In the genomic region with DNA sequence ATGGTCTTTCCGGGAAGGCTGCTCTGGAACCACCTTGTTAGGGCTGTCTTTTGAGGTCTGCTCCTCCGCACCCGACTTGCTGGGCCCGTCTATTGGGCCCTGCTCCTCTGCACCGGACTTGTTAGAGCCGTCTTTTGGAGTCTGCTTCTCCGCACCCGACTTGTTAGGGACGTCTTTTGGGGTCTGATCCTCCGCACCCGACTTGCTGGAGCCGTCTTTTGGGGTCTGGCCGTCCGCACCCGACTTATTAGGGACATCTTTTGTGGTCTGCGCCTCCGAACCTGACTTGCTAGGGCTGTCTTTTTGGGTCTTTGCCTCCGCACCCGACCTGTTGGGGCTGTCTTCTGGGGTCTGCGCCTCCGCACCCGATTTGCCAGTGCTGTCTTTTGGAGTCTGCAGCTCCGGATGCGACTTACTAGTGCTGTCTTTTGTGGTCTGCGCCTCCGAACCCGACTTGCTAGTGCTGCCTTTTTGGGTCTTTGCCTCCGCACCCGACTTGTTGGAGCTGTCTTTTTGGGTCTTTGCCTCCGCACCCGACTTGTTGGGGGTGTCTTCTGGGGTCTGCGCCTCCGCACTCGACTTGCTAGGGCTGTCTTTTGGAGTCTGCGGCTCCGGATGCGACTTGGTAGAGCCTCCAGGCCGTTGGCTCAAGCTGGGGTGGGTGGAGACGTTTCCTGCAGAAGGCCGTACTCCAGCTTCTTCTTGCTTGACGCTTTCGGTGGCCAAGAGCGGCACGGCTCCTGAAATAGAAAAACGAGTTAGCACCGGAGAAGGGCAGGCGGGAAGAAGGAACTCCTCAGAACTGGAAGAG, we compare ENCODE assay signal across 8 cellular contexts. TPM values are rescaled to one million over a fixed set of nuclear protein-coding genes. Genes with fewer than 3 reads are reported as not detected.
DNase-seq lines count a peak whose midpoint lies in the region; ATAC-seq, FAIRE-seq and TF ChIP-seq lines count a peak whose summit lies in the region.

No MANE protein-coding gene starts in this region.

- no peak for FAIRE-seq in H54 (lab: Jason Lieb, UNC)

- no peak for TF ChIP-seq POLR2A in H54 (IDR thresholded peaks at IDR 0.05; ENCODE audit: low read depth, low read length)
- TF ChIP-seq POLR2A in NB4 (IDR thresholded peaks at IDR 0.05; ENCODE audit: extremely low read depth, insufficient read length): no peak
- TF ChIP-seq POLR2A in esophagus squamous epithelium (IDR thresholded peaks at IDR 0.05): no peak

- H3K4me3 ChIP-seq in DND-41 (ENCODE audit: low read depth in 1 of 2, low read length in 2 of 2): peak overlapping the region; percentile 63 to 79
- H3K4me3 ChIP-seq in NB4 (ENCODE audit: low read depth, low read length): peak overlapping the region; percentile 98
- H3K4me3 ChIP-seq in esophagus squamous epithelium: peak overlapping the region; percentile 71 to 95 (median 84)

- 1 to 3% methylated on average over 31 to 32 of the region's 47 CpGs for WGBS in esophagus squamous epithelium, 2 donors

- H3K27ac Mint-ChIP-seq in neural crest cell (ENCODE audit: unreplicated experiment): peak overlapping the region; percentile 100
- peak overlapping the region; percentile 95 for H3K27ac Mint-ChIP-seq in type B pancreatic cell

- peaks cover 8% of the 10 kb centered on the region for H3K36me3 Mint-ChIP-seq in neural crest cell (ENCODE audit: low read depth)
- H3K36me3 Mint-ChIP-seq in type B pancreatic cell: peaks cover 18% of the 10 kb centered on the region

- TF ChIP-seq CTCF in DND-41 (IDR thresholded peaks at IDR 0.05; ENCODE audit: borderline replicate concordance, extremely low read depth, low read length, poor library complexity, severe bottlenecking) (no peak), NB4 (IDR thresholded peaks at IDR 0.05; ENCODE audit: low read depth, low read length) (no peak), esophagus squamous epithelium (IDR thresholded peaks at IDR 0.05) (no peak), neural crest cell (conservative IDR thresholded peaks at IDR 0.05) (no peak), type B pancreatic cell (conservative IDR thresholded peaks at IDR 0.05) (no peak)

- H3K9me3 ChIP-seq in DND-41 (ENCODE audit: insufficient read depth, low read length, severe bottlenecking) (no peaks in the 10 kb centered on the region), esophagus squamous epithelium (no peaks in the 10 kb centered on the region)

- peaks cover 62% of the 10 kb centered on the region for H3K79me2 ChIP-seq in DND-41 (ENCODE audit: insufficient read depth, low read length)

- H2AFZ ChIP-seq in DND-41 (ENCODE audit: low read depth, low read length): peak overlapping the region; percentile 50

- H3K9me3 Mint-ChIP-seq in neural crest cell (no peaks in the 10 kb centered on the region), type B pancreatic cell (no peaks in the 10 kb centered on the region)

- H4K20me1 ChIP-seq in DND-41 (ENCODE audit: insufficient read depth, low read length): peaks cover 50% of the 10 kb centered on the region

- intact Hi-C loops in esophagus squamous epithelium (cut with DNase I): no loop called here

- H3K4me1 ChIP-seq in DND-41 (ENCODE audit: insufficient read depth, low read length) (peaks cover 55% of the 10 kb centered on the region), esophagus squamous epithelium (peaks cover 11 to 62% (median 28%) of the 10 kb centered on the region in 3 donors)

- H3K36me3 ChIP-seq in DND-41 (ENCODE audit: insufficient read depth, low read length) (peaks cover 53% of the 10 kb centered on the region), esophagus squamous epithelium (peaks cover 15 to 29% (median 16%) of the 10 kb centered on the region in 3 donors)

- H3K4me1 Mint-ChIP-seq in neural crest cell (peaks cover 41% of the 10 kb centered on the region), type B pancreatic cell (ENCODE audit: unreplicated experiment) (peaks cover 33% of the 10 kb centered on the region)

- ATAC-seq in DND-41 (ENCODE audit: insufficient read depth, low read depth) (peak; percentile 62), HG03520 (IDR thresholded peaks at IDR 0.05; ENCODE audit: unreplicated experiment) (no peak)

- H3K27me3 ChIP-seq in DND-41 (ENCODE audit: insufficient read depth, low read length, poor library complexity) (no peaks in the 10 kb centered on the region), esophagus squamous epithelium (no peaks in the 10 kb centered on the region)

- H3K27ac ChIP-seq in DND-41 (ENCODE audit: low read length) (peak overlapping the region; percentile 97), esophagus squamous epithelium (peak overlapping the region; percentile 91 to 99 (median 98))

- H3K4me2 ChIP-seq in DND-41 (ENCODE audit: insufficient read depth, low read length): peak overlapping the region; percentile 97

- peak overlapping the region; percentile 73 for H3K9ac ChIP-seq in DND-41 (ENCODE audit: low read depth, low read length)

- peak; percentile 76 for DNase-seq in DND-41
- peak; percentile 27 for DNase-seq in H54 (ENCODE audit: insufficient read length, low spot score)
- DNase-seq in NB4 (ENCODE audit: low read depth): peak; percentile 78
- peak; percentile 23 for DNase-seq in activated T-cell treated with anti-CD3 and anti-CD28 coated beads for 24 hours (ENCODE audit: low read depth)
- DNase-seq in esophagus squamous epithelium (lab: John Stamatoyannopoulos, UW): no peak
- DNase-seq in neural crest cell (ENCODE audit: low read depth, low spot score): peak; percentile 22
- DNase-seq in type B pancreatic cell (ENCODE audit: extremely low spot score, unreplicated experiment): no peak

- H3K4me3 Mint-ChIP-seq in neural crest cell (peak overlapping the region; percentile 96), type B pancreatic cell (peak overlapping the region; percentile 97)

- H3K27me3 Mint-ChIP-seq in neural crest cell (ENCODE audit: low read depth) (no peaks in the 10 kb centered on the region), type B pancreatic cell (no peaks in the 10 kb centered on the region)

RNA-seq across cellular contexts. Expression of a gene that starts 0.6 kb away (rescaled TPM):
- total RNA-seq in esophagus squamous epithelium (10 to 100 TPM; 40.6 to 77.2 (median 49.0) TPM), neural crest cell (52.6 and 54.8 TPM in 2 replicates), type B pancreatic cell (ENCODE audit: low replicate concordance) (54.0 and 65.3 TPM in 2 replicates)

RNA-seq across cellular contexts. Expression of a gene that starts 27.2 kb away (rescaled TPM):
- 10 to 100 TPM; 55.8 to 73.3 (median 66.9) TPM for total RNA-seq in esophagus squamous epithelium
- total RNA-seq in neural crest cell: 25.2 and 26.0 TPM in 2 replicates
- total RNA-seq in type B pancreatic cell (ENCODE audit: low replicate concordance): 31.3 and 39.8 TPM in 2 replicates

RNA-seq across cellular contexts. Expression of a gene that starts 27.4 kb away (rescaled TPM):
- total RNA-seq in esophagus squamous epithelium (10 to 100 TPM in 3 of 4 donors, 1 to 10 TPM in 1; 8.2 to 16.6 (median 13.7) TPM), neural crest cell (25.9 and 26.5 TPM in 2 replicates), type B pancreatic cell (ENCODE audit: low replicate concordance) (14.6 and 22.2 TPM in 2 replicates)

Comparison
In these comparisons a context has a peak if more than half of its experiments do, and no peak if none do; other contexts are left out.
1. DNase-seq: peak in DND-41 (single experiment), H54 (single experiment), NB4 (single experiment), activated T-cell treated with anti-CD3 and anti-CD28 coated beads for 24 hours (single experiment) and neural crest cell (single experiment); none in esophagus squamous epithelium (single experiment) and type B pancreatic cell (single experiment).
2. Peak in every context shown above with its lines, with median percentiles within 50 percentile points of each other: H3K4me3 ChIP-seq.